In genomic region chr11:95337972-95338429, GRCh38 we compare ENCODE assay signal across 9 cellular contexts.
DNase-seq lines count a peak whose midpoint lies in the region; ATAC-seq and TF ChIP-seq lines count a peak whose summit lies in the region.
"Had no signal": no experiment of that assay in that cellular context is flagged by ENCODE, and none has a peak within 500 bp of the region (broad histone marks: within the 10 kb centered on the region; RNA-seq: fewer than 3 reads in every experiment).

No MANE protein-coding gene starts in this region.

- no peak overlapping the region for H3K4me3 ChIP-seq in esophagus (ENCODE audit: low read depth in 1 of 2, low read length in 2 of 2)
- peak overlapping the region; percentile 10 for H3K4me3 ChIP-seq in rectal smooth muscle tissue (ENCODE audit: low read length)
- H3K4me3 ChIP-seq in SK-N-SH (ENCODE audit: low read depth in 2 of 2, low read length in 1 of 2), result no peak overlapping the region
- H3K4me3 ChIP-seq: SJSA1 had no signal

- no peak overlapping the region for H3K4me2 ChIP-seq in SK-N-SH

- no peaks in the 10 kb centered on the region for H3F3A ChIP-seq in SK-N-SH (replicated peaks; ENCODE audit: insufficient read depth)

- no peak for TF ChIP-seq CTCF in SK-N-SH (IDR thresholded peaks at IDR 0.05)

- in situ Hi-C loops in ACHN (cut with HindIII; ENCODE audit: low pct_ligation_motif_present, low pct_unique_long_range_greater_than_20kb, low sequenced_read_pairs), result no loop called here

- H3K27me3 ChIP-seq in esophagus (ENCODE audit: control insufficient read depth in 1 of 2, insufficient read depth in 2 of 2, low read length in 2 of 2) (no peaks in the 10 kb centered on the region), rectal smooth muscle tissue (ENCODE audit: control insufficient read depth, insufficient read depth, low read length) (no peaks in the 10 kb centered on the region), SK-N-SH (ENCODE audit: insufficient read depth) (no peaks in the 10 kb centered on the region)
- H3K27me3 ChIP-seq: SJSA1 had no signal

- POLR2A ChIA-PET in SK-N-SH (lab: Yijun Ruan, JAX), result interaction anchor here (0.6 kb wide), 1 partner anchor 84 kb away, joined by 3 read pairs; no protein-coding TSS in a partner anchor

- H3K36me3 ChIP-seq in esophagus (ENCODE audit: control insufficient read depth in 2 of 2, insufficient read depth in 2 of 2, low read length in 1 of 2), result no peaks in the 10 kb centered on the region
- no peaks in the 10 kb centered on the region for H3K36me3 ChIP-seq in rectal smooth muscle tissue (ENCODE audit: control insufficient read depth, insufficient read depth, low read length)
- no peaks in the 10 kb centered on the region for H3K36me3 ChIP-seq in SK-N-SH (replicated peaks in 1 of 2; ENCODE audit: control insufficient read depth in 1 of 2, insufficient read depth in 2 of 2, low read length in 1 of 2)
- H3K36me3 ChIP-seq: SJSA1 had no signal

- H3K27ac ChIP-seq in esophagus (ENCODE audit: low read depth in 2 of 2, low read length in 1 of 2) (peak overlapping the region; percentile 79 to 89), rectal smooth muscle tissue (ENCODE audit: low read depth, low read length) (peak overlapping the region; percentile 55), SK-N-SH (ENCODE audit: low read depth in 2 of 2, low read length in 1 of 2) (no peak overlapping the region)
- H3K27ac ChIP-seq: SJSA1 had no signal

- CTCF ChIA-PET in SK-N-SH (lab: Yijun Ruan, JAX), result no interaction called here

- H2AFZ ChIP-seq in SK-N-SH (ENCODE audit: low read depth), result no peak overlapping the region

- ATAC-seq in GM19397 (IDR thresholded peaks at IDR 0.05; ENCODE audit: unreplicated experiment) (peak; percentile 9), HG03175 (IDR thresholded peaks at IDR 0.05; ENCODE audit: unreplicated experiment) (peak; percentile 7)

- H3K9ac ChIP-seq in rectal smooth muscle tissue (ENCODE audit: low read length) (no peak overlapping the region), SK-N-SH (no peak overlapping the region)

- WGBS in esophagus, 2 donors, result 38 to 49% methylated on average over 2 of the region's 2 CpGs
- 77% methylated on average over 2 of the region's 2 CpGs for WGBS in SK-N-SH (ENCODE audit: low lambda C conversion rate)

- no peaks in the 10 kb centered on the region for H3K9me3 ChIP-seq in esophagus (ENCODE audit: control insufficient read depth in 2 of 2, insufficient read depth in 1 of 2, low read depth in 1 of 2, low read length in 1 of 2)
- no peaks in the 10 kb centered on the region for H3K9me3 ChIP-seq in SK-N-SH
- H3K9me3 ChIP-seq: SJSA1 had no signal

- TF ChIP-seq EP300 in SK-N-SH (IDR thresholded peaks at IDR 0.05; ENCODE audit: borderline replicate concordance in 1 of 2, low read depth in 1 of 2, low read length in 1 of 2), result no peak

- peaks cover 3 to 21% of the 10 kb centered on the region in 2 donors for H3K4me1 ChIP-seq in esophagus (ENCODE audit: control insufficient read depth in 2 of 2, insufficient read depth in 2 of 2, low read length in 1 of 2)
- H3K4me1 ChIP-seq in rectal smooth muscle tissue (ENCODE audit: control insufficient read depth, insufficient read depth, low read length), result peaks cover 33% of the 10 kb centered on the region
- H3K4me1 ChIP-seq in SK-N-SH (ENCODE audit: control insufficient read depth in 1 of 2, insufficient read depth in 2 of 2, low read depth in 1 of 2, low read length in 1 of 2), result peaks cover 0 to 14% of the 10 kb centered on the region in 2 experiments; a peak in 2 of 4 replicates
- H3K4me1 ChIP-seq: SJSA1 had no signal

- no peaks in the 10 kb centered on the region for H4K20me1 ChIP-seq in SK-N-SH (ENCODE audit: insufficient read depth)

- TF ChIP-seq RAD21 in SK-N-SH (IDR thresholded peaks at IDR 0.05; ENCODE audit: low read length), result no peak

- no peak for DNase-seq in SK-N-SH
- no peak for DNase-seq in NK-92 treated with Interleukin-12 subunit alpha and Interleukin-12 subunit beta, amount 100 ng/mL, for 24 hours (lab: John Stamatoyannopoulos, UW)
- no peak for DNase-seq in ureter (ENCODE audit: low spot score)
- DNase-seq in ACHN, result no peak

- no peaks in the 10 kb centered on the region for H3K9me2 ChIP-seq in SK-N-SH

- H3K79me2 ChIP-seq in SK-N-SH (ENCODE audit: insufficient read depth), result no peaks in the 10 kb centered on the region

TF ChIP-seq in SK-N-SH, 30 proteins besides CTCF, POLR2A, EP300 and RAD21 (continues in another document):
- TF ChIP-seq, protein P1, sequence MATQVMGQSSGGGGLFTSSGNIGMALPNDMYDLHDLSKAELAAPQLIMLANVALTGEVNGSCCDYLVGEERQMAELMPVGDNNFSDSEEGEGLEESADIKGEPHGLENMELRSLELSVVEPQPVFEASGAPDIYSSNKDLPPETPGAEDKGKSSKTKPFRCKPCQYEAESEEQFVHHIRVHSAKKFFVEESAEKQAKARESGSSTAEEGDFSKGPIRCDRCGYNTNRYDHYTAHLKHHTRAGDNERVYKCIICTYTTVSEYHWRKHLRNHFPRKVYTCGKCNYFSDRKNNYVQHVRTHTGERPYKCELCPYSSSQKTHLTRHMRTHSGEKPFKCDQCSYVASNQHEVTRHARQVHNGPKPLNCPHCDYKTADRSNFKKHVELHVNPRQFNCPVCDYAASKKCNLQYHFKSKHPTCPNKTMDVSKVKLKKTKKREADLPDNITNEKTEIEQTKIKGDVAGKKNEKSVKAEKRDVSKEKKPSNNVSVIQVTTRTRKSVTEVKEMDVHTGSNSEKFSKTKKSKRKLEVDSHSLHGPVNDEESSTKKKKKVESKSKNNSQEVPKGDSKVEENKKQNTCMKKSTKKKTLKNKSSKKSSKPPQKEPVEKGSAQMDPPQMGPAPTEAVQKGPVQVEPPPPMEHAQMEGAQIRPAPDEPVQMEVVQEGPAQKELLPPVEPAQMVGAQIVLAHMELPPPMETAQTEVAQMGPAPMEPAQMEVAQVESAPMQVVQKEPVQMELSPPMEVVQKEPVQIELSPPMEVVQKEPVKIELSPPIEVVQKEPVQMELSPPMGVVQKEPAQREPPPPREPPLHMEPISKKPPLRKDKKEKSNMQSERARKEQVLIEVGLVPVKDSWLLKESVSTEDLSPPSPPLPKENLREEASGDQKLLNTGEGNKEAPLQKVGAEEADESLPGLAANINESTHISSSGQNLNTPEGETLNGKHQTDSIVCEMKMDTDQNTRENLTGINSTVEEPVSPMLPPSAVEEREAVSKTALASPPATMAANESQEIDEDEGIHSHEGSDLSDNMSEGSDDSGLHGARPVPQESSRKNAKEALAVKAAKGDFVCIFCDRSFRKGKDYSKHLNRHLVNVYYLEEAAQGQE (IDR thresholded peaks at IDR 0.05; ENCODE audit: low read depth, low read length), result no peak
- TF ChIP-seq RCOR1 (IDR thresholded peaks at IDR 0.05; ENCODE audit: low read length), result no peak
- no peak for TF ChIP-seq NRF1 (IDR thresholded peaks at IDR 0.05; ENCODE audit: low read depth, low read length)
- TF ChIP-seq TCF12 (IDR thresholded peaks at IDR 0.05), result no peak
- no peak for TF ChIP-seq ELF1 (IDR thresholded peaks at IDR 0.05)
- TF ChIP-seq MXI1 (IDR thresholded peaks at IDR 0.05; ENCODE audit: low read depth, low read length), result no peak
- no peak for TF ChIP-seq PBX3 (IDR thresholded peaks at IDR 0.05)
- TF ChIP-seq RXRA (IDR thresholded peaks at IDR 0.05; ENCODE audit: borderline replicate concordance, low read depth), result no peak
- TF ChIP-seq, protein P2, sequence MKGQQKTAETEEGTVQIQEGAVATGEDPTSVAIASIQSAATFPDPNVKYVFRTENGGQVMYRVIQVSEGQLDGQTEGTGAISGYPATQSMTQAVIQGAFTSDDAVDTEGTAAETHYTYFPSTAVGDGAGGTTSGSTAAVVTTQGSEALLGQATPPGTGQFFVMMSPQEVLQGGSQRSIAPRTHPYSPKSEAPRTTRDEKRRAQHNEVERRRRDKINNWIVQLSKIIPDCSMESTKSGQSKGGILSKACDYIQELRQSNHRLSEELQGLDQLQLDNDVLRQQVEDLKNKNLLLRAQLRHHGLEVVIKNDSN (IDR thresholded peaks at IDR 0.05; ENCODE audit: borderline replicate concordance, low read depth), result no peak
- no peak for TF ChIP-seq CHD2 (IDR thresholded peaks at IDR 0.05; ENCODE audit: low read length, partially characterized antibody)
- no peak for TF ChIP-seq RFX5 (IDR thresholded peaks at IDR 0.05; ENCODE audit: low read length)
- TF ChIP-seq USF2 (IDR thresholded peaks at IDR 0.05; ENCODE audit: borderline replicate concordance, low read depth, low read length), result no peak
- TF ChIP-seq POLR2AphosphoS5 (IDR thresholded peaks at IDR 0.05; ENCODE audit: low read depth, low read length), result no peak
- no peak for TF ChIP-seq FOXM1 (IDR thresholded peaks at IDR 0.05; ENCODE audit: low read depth)
- no peak for TF ChIP-seq NFIC (IDR thresholded peaks at IDR 0.05; ENCODE audit: borderline replicate concordance)
- no peak for TF ChIP-seq EZH2phosphoT487 (IDR thresholded peaks at IDR 0.05; ENCODE audit: borderline replicate concordance, low read depth)

Comparison
In these comparisons a context has a peak if more than half of its experiments do, and no peak if none do; other contexts are left out.
1. H3K27ac ChIP-seq: peak in esophagus (2 of 2) and rectal smooth muscle tissue (single experiment); none in SK-N-SH (0 of 2).